ENCODE assay signal across 8 cellular contexts in the genomic region with DNA sequence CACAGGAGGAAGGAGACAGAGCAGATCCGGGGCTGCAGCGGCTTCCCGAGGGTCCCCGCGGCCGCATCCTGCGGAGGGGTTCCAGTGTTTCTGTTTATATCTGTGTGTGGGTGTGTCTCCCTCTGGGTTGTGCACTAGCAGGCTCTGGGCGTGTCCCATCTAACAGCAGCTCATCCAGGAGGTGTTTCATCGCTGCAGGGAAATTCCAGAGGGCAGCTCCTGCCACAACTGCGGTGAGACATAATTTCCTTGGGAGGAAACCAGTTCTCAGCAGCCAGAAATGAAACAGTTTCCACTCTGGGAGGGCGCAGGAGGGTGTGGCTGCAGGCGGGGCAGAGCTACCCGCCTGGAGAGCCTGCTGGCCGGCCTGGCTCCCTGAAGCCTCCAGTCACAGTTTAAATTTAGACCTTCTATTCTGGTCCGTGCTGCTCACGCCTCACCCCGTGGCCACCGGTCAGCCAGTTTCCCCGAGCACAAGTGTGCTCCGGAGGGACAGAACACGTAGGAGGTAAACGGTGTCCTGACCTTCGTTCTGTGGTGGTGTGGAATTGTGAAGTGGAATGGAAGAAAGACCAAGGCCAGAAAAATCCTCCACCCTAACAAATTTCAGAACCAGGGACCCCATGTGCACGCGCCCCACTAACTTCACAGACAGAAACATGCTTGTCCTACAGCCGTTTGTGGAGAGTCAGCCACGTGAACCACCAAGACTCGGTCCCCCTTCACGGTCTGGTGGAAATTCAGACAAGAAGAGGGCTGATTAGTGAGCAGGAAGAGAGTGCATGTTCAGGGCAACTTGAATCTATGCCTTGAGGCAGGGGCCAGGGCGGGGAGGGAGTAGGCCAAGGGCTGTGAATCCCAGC. TPM values are rescaled to one million over a fixed set of nuclear protein-coding genes. Genes with fewer than 3 reads are reported as not detected.
DNase-seq lines count a peak whose midpoint lies in the region; ATAC-seq and TF ChIP-seq lines count a peak whose summit lies in the region.

No MANE protein-coding gene starts in this region.

- BruUV-seq in HCT116 (replicated peaks; lab: Mats Ljungman, UMichigan): TSS peak; percentile 90

- no peak for TF ChIP-seq RAD21 in HCT116 (IDR thresholded peaks at IDR 0.05; ENCODE audit: low read depth)

- peak overlapping the region; percentile 70 for H2AK5ac ChIP-seq in neuronal stem cell (ENCODE audit: low read depth, low read length)

- POLR2A ChIA-PET in HCT116 (lab: Charles Lee): interaction anchor here (0.6 to 5.1 kb wide), 19 partner anchors 9 to 71 kb away, joined by 3 to 47 read pairs (median 5); a partner anchor contains a TSS

- H3K14ac ChIP-seq in neuronal stem cell (ENCODE audit: low read length): no peak overlapping the region

- H3K9ac ChIP-seq in HCT116 (ENCODE audit: low read length) (peak overlapping the region; percentile 82), neuronal stem cell (ENCODE audit: low read depth, low read length, poor library complexity) (no peak overlapping the region)

- no peak overlapping the region for H4K91ac ChIP-seq in neuronal stem cell (ENCODE audit: low read depth, low read length, poor library complexity)

- H2BK5ac ChIP-seq in neuronal stem cell (ENCODE audit: low read length): no peak overlapping the region

- TF ChIP-seq POLR2A in HCT116 (IDR thresholded peaks at IDR 0.05; ENCODE audit: borderline replicate concordance, extremely low read depth, insufficient read depth, insufficient read length) (peak; percentile 64), testis (IDR thresholded peaks at IDR 0.05) (no peak)

- H3K18ac ChIP-seq in neuronal stem cell (ENCODE audit: low read length): peak overlapping the region; percentile 64

- H3K4me2 ChIP-seq in DOHH2 (ENCODE audit: low read length) (peak overlapping the region; percentile 100), HCT116 (ENCODE audit: low read length) (peak overlapping the region; percentile 74), neuronal stem cell (ENCODE audit: insufficient read depth, low read length, poor library complexity, severe bottlenecking) (no peak overlapping the region)

- RAD21 ChIA-PET in HCT116 (lab: Charles Lee; ENCODE audit: low non-redundant PET in 1 of 2, low total read pairs in 2 of 2, uncharacterized antibody in 2 of 2, unreplicated experiment in 2 of 2): interaction anchor here (0.8 to 1.0 kb wide), 4 partner anchors 24 to 32 kb away, joined by 3 to 6 read pairs (median 4); no protein-coding TSS in a partner anchor

- H2BK120ac ChIP-seq in neuronal stem cell (ENCODE audit: low read depth, low read length): peak overlapping the region; percentile 61

- H3K23ac ChIP-seq in neuronal stem cell (ENCODE audit: low read depth, low read length, poor library complexity): no peak overlapping the region

- H3K4me1 ChIP-seq in DOHH2 (ENCODE audit: control insufficient read depth, low read length): peaks cover 60% of the 10 kb centered on the region
- H3K4me1 ChIP-seq in HCT116 (ENCODE audit: control insufficient read depth in 1 of 2, insufficient read depth in 2 of 2, low read length in 2 of 2): peaks cover 49 to 74% of the 10 kb centered on the region in 2 experiments
- peaks cover 7 to 11% of the 10 kb centered on the region in 2 donors for H3K4me1 ChIP-seq in neuronal stem cell (ENCODE audit: control insufficient read depth in 2 of 2, insufficient read depth in 1 of 2, low read depth in 1 of 2, low read length in 2 of 2)
- peaks cover 26% of the 10 kb centered on the region for H3K4me1 ChIP-seq in testis

- intact Hi-C loops in HCT116 (cut with micrococcal nuclease): loop anchor here (1.0 to 2.0 kb wide), 3 partner anchors 19 to 64 kb away; no protein-coding TSS in a partner anchor
- intact Hi-C loops in testis (cut with DNase I; ENCODE audit: low total_unique reads): no loop called here

- no peaks in the 10 kb centered on the region for H3K36me3 ChIP-seq in DOHH2 (ENCODE audit: control insufficient read depth, low read length)
- H3K36me3 ChIP-seq in HCT116 (ENCODE audit: control insufficient read depth in 1 of 2, insufficient read depth in 2 of 2, low read length in 2 of 2): no peaks in the 10 kb centered on the region
- H3K36me3 ChIP-seq in neuronal stem cell (replicated peaks in 1 of 2; ENCODE audit: control insufficient read depth in 2 of 2, insufficient read depth in 2 of 2, low read length in 2 of 2): no peaks in the 10 kb centered on the region
- no peaks in the 10 kb centered on the region for H3K36me3 ChIP-seq in testis (ENCODE audit: low read depth, missing control alignments)

- peak; percentile 99 for DNase-seq in HCT116 (ENCODE audit: low read depth, low spot score)
- DNase-seq in NOMO-1 (lab: John Stamatoyannopoulos, UW; ENCODE audit: unreplicated experiment in 2 of 2): peak; percentile 58 to 81
- peak; percentile 72 for DNase-seq in activated CD8-positive, alpha-beta memory T cell treated with anti-CD3 and anti-CD28 coated beads, Interleukin-2, amount 50 U/mL, for 48 hours
- DNase-seq in epithelial cell of proximal tubule (ENCODE audit: low read depth): peak; percentile 70
- no peak for DNase-seq in neuronal stem cell (ENCODE audit: low spot score)
- DNase-seq in testis: peak; percentile 80
- DNase-seq in DMS114 treated with DMSO at 0.1 percent for 48 hours (lab: John Stamatoyannopoulos, UW; ENCODE audit: unreplicated experiment): no peak

- H3K9me2 ChIP-seq in DOHH2 (replicated peaks; ENCODE audit: control insufficient read depth, low read length): no peaks in the 10 kb centered on the region
- no peaks in the 10 kb centered on the region for H3K9me2 ChIP-seq in HCT116 (ENCODE audit: insufficient read depth)

- WGBS in neuronal stem cell (ENCODE audit: extremely low coverage in 2 of 2, insufficient read length in 2 of 2, insufficient replicate concordance in 1 of 2), 2 donors: no CpG with 5 or more reads among the region's 30 CpGs
- 18 to 27% methylated on average over 27 to 30 of the region's 30 CpGs for WGBS in testis, 2 donors

- no peak overlapping the region for H3K4ac ChIP-seq in neuronal stem cell (ENCODE audit: low read length)

- H2BK15ac ChIP-seq in neuronal stem cell (ENCODE audit: low read length): no peak overlapping the region

- H3K4me3 ChIP-seq in DOHH2 (ENCODE audit: low read length) (peak overlapping the region; percentile 85), HCT116 (replicated peaks in 1 of 2; ENCODE audit: low read depth in 1 of 2, low read length in 2 of 2) (peak overlapping the region; percentile 36 to 46), epithelial cell of proximal tubule (ENCODE audit: low read depth, low read length) (peak overlapping the region; percentile 29), neuronal stem cell (ENCODE audit: low read length in 2 of 2) (no peak overlapping the region), testis (peak overlapping the region in 1 of 2 donors; percentile 12)

- H2AFZ ChIP-seq in HCT116 (ENCODE audit: low read depth, low read length, poor library complexity, severe bottlenecking) (no peak overlapping the region), neuronal stem cell (ENCODE audit: low read length) (peak overlapping the region; percentile 65)

- H4K20me1 ChIP-seq in DOHH2 (ENCODE audit: control insufficient read depth, insufficient read depth, low read depth, low read length): no peaks in the 10 kb centered on the region
- no peaks in the 10 kb centered on the region for H4K20me1 ChIP-seq in HCT116 (ENCODE audit: insufficient read depth)

- TF ChIP-seq CTCF in DOHH2 (IDR thresholded peaks at IDR 0.05; ENCODE audit: low read depth, low read length, poor library complexity, severe bottlenecking): no peak
- no peak for TF ChIP-seq CTCF in HCT116 (IDR thresholded peaks at IDR 0.05 in 2 of 3, conservative IDR thresholded peaks at IDR 0.05 in 1 of 3; ENCODE audit: borderline replicate concordance in 1 of 3, insufficient read depth in 1 of 3, low read depth in 2 of 3, low read length in 2 of 3)
- no peak for TF ChIP-seq CTCF in epithelial cell of proximal tubule (conservative IDR thresholded peaks at IDR 0.05; ENCODE audit: low read depth, low read length)
- no peak for TF ChIP-seq CTCF in testis (IDR thresholded peaks at IDR 0.05)

- no peaks in the 10 kb centered on the region for H3K79me2 ChIP-seq in DOHH2 (ENCODE audit: control insufficient read depth, low read length)
- H3K79me2 ChIP-seq in HCT116 (ENCODE audit: insufficient read depth, low read length): no peaks in the 10 kb centered on the region

- H2BK12ac ChIP-seq in neuronal stem cell (ENCODE audit: low read length): peak overlapping the region; percentile 41

- H3K9me3 ChIP-seq in DOHH2 (ENCODE audit: control insufficient read depth, insufficient read depth, low read length) (no peaks in the 10 kb centered on the region), HCT116 (ENCODE audit: control insufficient read depth in 1 of 2, insufficient read depth in 1 of 2, low read depth in 1 of 2, low read length in 2 of 2) (no peaks in the 10 kb centered on the region), neuronal stem cell (replicated peaks in 1 of 2; ENCODE audit: control insufficient read depth in 2 of 2, insufficient read depth in 1 of 2, low read depth in 1 of 2, low read length in 2 of 2) (peaks cover 0 to 3% of the 10 kb centered on the region in 2 donors), testis (no peaks in the 10 kb centered on the region)

- ATAC-seq in HCT116: peak; percentile 82

- H3K79me1 ChIP-seq in neuronal stem cell (ENCODE audit: low read depth, low read length): no peaks in the 10 kb centered on the region

- H3K27me3 ChIP-seq in DOHH2 (ENCODE audit: control insufficient read depth, low read length) (no peaks in the 10 kb centered on the region), HCT116 (ENCODE audit: insufficient read depth, low read length) (no peaks in the 10 kb centered on the region), neuronal stem cell (ENCODE audit: control insufficient read depth in 3 of 3, insufficient read depth in 3 of 3, low read depth in 1 of 3, low read length in 3 of 3) (peaks cover 0 to 7% (median 2%) of the 10 kb centered on the region in 3 experiments), testis (no peaks in the 10 kb centered on the region)

- CTCF ChIA-PET in HCT116 (lab: Charles Lee): interaction anchor here (0.7 to 3.2 kb wide), 13 partner anchors 24 to 80 kb away, joined by 3 to 10 read pairs (median 4); a partner anchor contains a TSS

- H4K8ac ChIP-seq in neuronal stem cell (ENCODE audit: low read depth, low read length): peak overlapping the region; percentile 65

- H3K27ac ChIP-seq in DOHH2 (ENCODE audit: low read depth, low read length) (peak overlapping the region; percentile 99), HCT116 (ENCODE audit: low read depth, low read length) (peak overlapping the region; percentile 100), neuronal stem cell (replicated peaks; ENCODE audit: low read length) (no peak overlapping the region), testis (peak overlapping the region; percentile 69 to 94)

- H3F3A ChIP-seq in DOHH2 (ENCODE audit: control insufficient read depth, insufficient read depth): peaks cover 29% of the 10 kb centered on the region

TF ChIP-seq in HCT116, 20 proteins besides CTCF, POLR2A, EP300 and RAD21 (continues in another document):
- peak; percentile 82 for TF ChIP-seq POLR2AphosphoS5 (IDR thresholded peaks at IDR 0.05; ENCODE audit: low read depth, low read length)

RNA-seq across cellular contexts. Expression of a gene that starts 50.2 kb away (rescaled TPM):
- total RNA-seq in HCT116 (2021; ENCODE audit: unreplicated experiment) (not detected), epithelial cell of proximal tubule (not detected in 2 replicates), testis (100 to 1,000 TPM in 1 of 2 donors, 10 to 100 TPM in 1; 84.4 to 248 TPM)
- not detected in 2 replicates for polyA plus RNA-seq in HCT116 (2012)
- polyA plus RNA-seq in neuronal stem cell (2013, experiment 1 of 2): not detected
- not detected for polyA plus RNA-seq in neuronal stem cell (2013, experiment 2 of 2)
- 166 TPM for polyA plus RNA-seq in testis (ENCODE audit: insufficient read depth, low read depth, low replicate concordance)

Comparison
In these comparisons a context has a peak if more than half of its experiments do, and no peak if none do; other contexts are left out.
1. H3K4me3 ChIP-seq: peak in DOHH2 (single experiment), HCT116 (2 of 2) and epithelial cell of proximal tubule (single experiment); none in neuronal stem cell (0 of 2).
2. DNase-seq: peak in HCT116 (single experiment), NOMO-1 (2 of 2), activated CD8-positive, alpha-beta memory T cell treated with anti-CD3 and anti-CD28 coated beads, Interleukin-2, amount 50 U/mL, for 48 hours (single experiment), epithelial cell of proximal tubule (single experiment) and testis (single experiment); none in neuronal stem cell (single experiment) and DMS114 treated with DMSO at 0.1 percent for 48 hours (single experiment).
3. RNA of a gene that starts 50.2 kb away (total RNA-seq): 84.4 to 248 TPM in testis; not detected in HCT116 (single experiment) and not detected in epithelial cell of proximal tubule; every median in the first group is over 10 times any median in the second.